16 cellular contexts compared by ENCODE assay signal in the genomic region with DNA sequence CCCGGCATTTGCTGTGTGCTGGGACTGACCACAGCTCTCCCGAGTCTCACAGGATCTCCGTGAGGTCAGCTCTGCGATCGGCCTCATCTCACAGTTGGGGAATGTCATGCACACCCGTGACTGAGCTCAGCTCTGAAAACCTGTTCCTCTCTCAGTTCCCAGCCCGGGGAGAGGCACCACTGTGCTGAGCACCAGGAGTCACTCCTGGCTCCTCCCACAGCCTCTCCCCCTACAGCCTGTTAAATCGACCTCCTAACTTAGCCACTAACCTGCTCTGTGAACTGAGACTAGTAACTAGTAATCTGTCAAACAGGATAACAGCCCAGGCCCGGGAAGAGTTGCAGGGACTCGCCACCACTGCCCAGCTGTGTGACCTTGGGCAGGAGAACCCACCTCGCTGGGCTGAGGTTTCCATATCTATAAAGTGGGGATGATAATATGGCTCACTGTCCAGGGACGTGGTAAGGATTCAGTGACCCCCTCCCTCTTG. TPM values are rescaled to one million over a fixed set of nuclear protein-coding genes. Genes with fewer than 3 reads are reported as not detected.
DNase-seq lines count a peak whose midpoint lies in the region; ATAC-seq, FAIRE-seq and TF ChIP-seq lines count a peak whose summit lies in the region.
"Had no signal": no experiment of that assay in that cellular context is flagged by ENCODE, and none has a peak within 500 bp of the region (broad histone marks: within the 10 kb centered on the region; RNA-seq: fewer than 3 reads in every experiment).

No MANE protein-coding gene starts in this region.

- H3K27ac ChIP-seq in left ventricle myocardium inferior (replicated peaks) = no peak overlapping the region
- H3K27ac ChIP-seq in adrenal gland = no peak overlapping the region
- H3K27ac ChIP-seq in right lobe of liver = no peak overlapping the region
- no peak overlapping the region for H3K27ac ChIP-seq in mesendoderm (ENCODE audit: low read depth, low read length)
- no peak overlapping the region for H3K27ac ChIP-seq in Karpas-422 (ENCODE audit: low read length)

- no peak overlapping the region for H3K56ac ChIP-seq in mesendoderm (ENCODE audit: low read length)

- TF ChIP-seq POLR2A in adrenal gland (IDR thresholded peaks at IDR 0.05) (no peak), right lobe of liver (IDR thresholded peaks at IDR 0.05) (no peak), H54 (IDR thresholded peaks at IDR 0.05; ENCODE audit: low read depth, low read length) (no peak)

- H3K9me3 ChIP-seq in left ventricle myocardium inferior (replicated peaks) (no peaks in the 10 kb centered on the region), adrenal gland (replicated peaks in 1 of 3) (no peaks in the 10 kb centered on the region), right lobe of liver (no peaks in the 10 kb centered on the region), Karpas-422 (ENCODE audit: low read length) (no peaks in the 10 kb centered on the region)
- H3K9me3 ChIP-seq: tibial nerve had no signal

- DNase-seq in left ventricle myocardium superior (no peak), left ventricle myocardium inferior (no peak), adrenal gland (peak in 4 of 7 donors; percentile 49 to 66 (median 57)), right lobe of liver (peak in 1 of 3 donors; percentile 48), mesendoderm (no peak), NCI-H2029 (lab: John Stamatoyannopoulos, UW) (no peak), Karpas-422 (no peak), H54 (ENCODE audit: insufficient read length, low spot score) (no peak)
- DNase-seq: activated CD4-positive, CD25-positive, alpha-beta regulatory T cell treated with anti-CD3 and anti-CD28 coated beads, Interleukin-2, amount 50 U/mL, for 72 hours; activated naive CD8-positive, alpha-beta T cell treated with anti-CD3 and anti-CD28 coated beads, Interleukin-2, amount 10 ng/mL, durations not matched to agents 7 days and 5 days; activated T-cell treated with anti-CD3 and anti-CD28 coated beads for 4 hours; NCI-H187 treated with DMSO at 0.1 percent for 48 hours; stimulated activated CD8-positive, alpha-beta memory T cell treated with anti-CD3 and anti-CD28 coated beads, Interleukin-4, amount 100 ng/mL, for 48 hours had no signal

- TF ChIP-seq CTCF in left ventricle myocardium inferior (IDR thresholded peaks at IDR 0.05; ENCODE audit: borderline replicate concordance) (no peak), adrenal gland (IDR thresholded peaks at IDR 0.05) (no peak), right lobe of liver (IDR thresholded peaks at IDR 0.05) (no peak)

- no peak overlapping the region for H4K5ac ChIP-seq in mesendoderm (ENCODE audit: low read length)

- no peak overlapping the region for H2BK5ac ChIP-seq in mesendoderm (ENCODE audit: low read length)

- H3K23ac ChIP-seq in mesendoderm (ENCODE audit: low read length) = no peak overlapping the region

- no peak overlapping the region for H3K4ac ChIP-seq in mesendoderm (ENCODE audit: low read depth, low read length)

- H3K4me1 ChIP-seq in left ventricle myocardium inferior = no peaks in the 10 kb centered on the region
- no peaks in the 10 kb centered on the region for H3K4me1 ChIP-seq in adrenal gland (replicated peaks in 1 of 2)
- H3K4me1 ChIP-seq in right lobe of liver = no peaks in the 10 kb centered on the region
- H3K4me1 ChIP-seq in mesendoderm (ENCODE audit: control insufficient read depth, low read depth, low read length) = no peaks in the 10 kb centered on the region
- peaks cover 10% of the 10 kb centered on the region for H3K4me1 ChIP-seq in Karpas-422 (ENCODE audit: low read length)

- H3K4me3 ChIP-seq in left ventricle myocardium inferior (no peak overlapping the region), adrenal gland (no peak overlapping the region), right lobe of liver (no peak overlapping the region), mesendoderm (ENCODE audit: low read length) (no peak overlapping the region), Karpas-422 (ENCODE audit: low read length) (no peak overlapping the region)
- H3K4me3 ChIP-seq: tibial nerve had no signal

- no peaks in the 10 kb centered on the region for H3K79me2 ChIP-seq in mesendoderm (ENCODE audit: control insufficient read depth, insufficient read depth, low read length)
- H3K79me2 ChIP-seq in Karpas-422 (ENCODE audit: low read length) = no peaks in the 10 kb centered on the region

- no peaks in the 10 kb centered on the region for H4K20me1 ChIP-seq in Karpas-422 (ENCODE audit: insufficient read depth, low read depth, low read length)

- no peak overlapping the region for H3K18ac ChIP-seq in mesendoderm (ENCODE audit: low read length)

- no peak overlapping the region for H4K8ac ChIP-seq in mesendoderm (ENCODE audit: low read depth, low read length)

- H3K4me2 ChIP-seq in mesendoderm (ENCODE audit: low read length) (no peak overlapping the region), Karpas-422 (ENCODE audit: low read depth, low read length, poor library complexity, severe bottlenecking) (no peak overlapping the region)

- H3K9ac ChIP-seq in mesendoderm (ENCODE audit: low read length) (no peak overlapping the region), Karpas-422 (ENCODE audit: low read length) (no peak overlapping the region)

- no peak overlapping the region for H2AK5ac ChIP-seq in mesendoderm (ENCODE audit: low read length)

- intact Hi-C loops in left ventricle myocardium superior (cut with micrococcal nuclease) = no loop called here
- intact Hi-C loops in left ventricle myocardium inferior (cut with micrococcal nuclease) = no loop called here
- intact Hi-C loops in adrenal gland (cut with DNase I) = no loop called here
- intact Hi-C loops in right lobe of liver (cut with DNase I) = no loop called here

- H2BK15ac ChIP-seq in mesendoderm (replicated peaks; ENCODE audit: low read depth) = no peak overlapping the region

- no peak for FAIRE-seq in H54 (lab: Jason Lieb, UNC)
- FAIRE-seq: colon had no signal

- H2AFZ ChIP-seq in Karpas-422 (ENCODE audit: low read length) = no peak overlapping the region

- H3K36me3 ChIP-seq in left ventricle myocardium inferior (no peaks in the 10 kb centered on the region), adrenal gland (replicated peaks in 1 of 2) (no peaks in the 10 kb centered on the region), right lobe of liver (no peaks in the 10 kb centered on the region), mesendoderm (ENCODE audit: control insufficient read depth, insufficient read depth, low read length) (no peaks in the 10 kb centered on the region), Karpas-422 (ENCODE audit: insufficient read depth, low read length) (no peaks in the 10 kb centered on the region)
- H3K36me3 ChIP-seq: tibial nerve had no signal

- whole genome bisulfite sequencing in adrenal gland, 4 donors = 34 to 53% (median 48%) methylated on average over 5 to 12 of the region's 12 CpGs
- WGBS in right lobe of liver (ENCODE audit: insufficient coverage, low coverage, low lambda C conversion rate, missing lambda C conversion rate) = 57% methylated on average over 6 of the region's 12 CpGs
- WGBS in mesendoderm (ENCODE audit: extremely low coverage, insufficient coverage, low lambda C conversion rate) = no CpG with 5 or more reads among the region's 12 CpGs

- H3K9me2 ChIP-seq in Karpas-422 (replicated peaks; ENCODE audit: insufficient read depth, low read length) = no peaks in the 10 kb centered on the region

- no peaks in the 10 kb centered on the region for H3K79me1 ChIP-seq in mesendoderm (ENCODE audit: low read length)

- peaks cover 47% of the 10 kb centered on the region for H3K27me3 ChIP-seq in left ventricle myocardium inferior (ENCODE audit: low read depth)
- no peaks in the 10 kb centered on the region for H3K27me3 ChIP-seq in adrenal gland
- H3K27me3 ChIP-seq in right lobe of liver = no peaks in the 10 kb centered on the region
- no peaks in the 10 kb centered on the region for H3K27me3 ChIP-seq in mesendoderm (ENCODE audit: insufficient read depth, low read length, poor library complexity)
- H3K27me3 ChIP-seq in Karpas-422 (ENCODE audit: low read length) = no peaks in the 10 kb centered on the region

- ATAC-seq in left ventricle myocardium superior (peak; percentile 18), right lobe of liver (peak; percentile 14 to 68 (median 50))
- ATAC-seq: esophagus mucosa had no signal

- H2BK120ac ChIP-seq in mesendoderm (ENCODE audit: low read depth, low read length) = no peak overlapping the region

RNA-seq across cellular contexts. Expression of gene NOL4L, which starts 20.1 kb away (rescaled TPM):
- 5.2 TPM for total RNA-seq in left ventricle myocardium superior
- total RNA-seq in left ventricle myocardium inferior = 5.6 TPM
- 10 to 100 TPM in 7 of 8 donors, 1 to 10 TPM in 1; 9.7 to 30.4 (median 15.7) TPM for total RNA-seq in adrenal gland
- 10 to 100 TPM in 2 of 3 donors, 1 to 10 TPM in 1; 6.4 to 29.8 (median 13.8) TPM for polyA plus RNA-seq in adrenal gland
- total RNA-seq in right lobe of liver = 1 to 10 TPM; 4.3 to 6.5 (median 5.7) TPM
- 9.5 TPM for polyA plus RNA-seq in mesendoderm (2013, experiment 1 of 2)
- 9.0 TPM for polyA plus RNA-seq in mesendoderm (2013, experiment 2 of 2)
- 0.25 and 1.5 TPM in 2 replicates for total RNA-seq in Karpas-422 (2014; rRNA removed; shearing (Covaris generic); ENCODE audit: low replicate concordance)

Comparison
In these comparisons a context has a peak if more than half of its experiments do, and no peak if none do; other contexts are left out.
1. DNase-seq: peak in adrenal gland (4 of 7); none in left ventricle myocardium superior (single experiment), left ventricle myocardium inferior (single experiment), mesendoderm (single experiment), NCI-H2029 (single experiment), Karpas-422 (single experiment) and H54 (single experiment).